Comparison of ENCODE assay signal across 10 cellular contexts in genomic region chr13:36275190-36276002, GRCh38. TPM values are rescaled to one million over a fixed set of nuclear protein-coding genes. Genes with fewer than 3 reads are reported as not detected.
DNase-seq lines count a peak whose midpoint lies in the region; ATAC-seq and TF ChIP-seq lines count a peak whose summit lies in the region.
"Had no signal": no experiment of that assay in that cellular context is flagged by ENCODE, and none has a peak within 500 bp of the region (broad histone marks: within the 10 kb centered on the region; RNA-seq: fewer than 3 reads in every experiment).

No MANE protein-coding gene starts in this region.

- in situ Hi-C loops in Panc1 (cut with HindIII; ENCODE audit: low pct_unique_long_range_greater_than_20kb, low sequenced_read_pairs) = no loop called here

- no peak overlapping the region for H3K27ac ChIP-seq in Panc1 (ENCODE audit: low read length)
- H3K27ac ChIP-seq: SJSA1 had no signal

- ATAC-seq in Panc1 = 0 out of 2 replicates have a peak, but pooled peaks have one; percentile 51
- no peak for ATAC-seq in natural killer cell treated with Interleukin-12 subunit alpha and Interleukin-12 subunit beta and Interleukin-15 and Interleukin-18, amount 100 ng/mL, for 72 hours
- ATAC-seq in HG02763 (IDR thresholded peaks at IDR 0.05; ENCODE audit: unreplicated experiment) = no peak
- ATAC-seq in HG02840 (IDR thresholded peaks at IDR 0.05; ENCODE audit: low FRiP score, unreplicated experiment) = no peak
- ATAC-seq: mucosa of descending colon had no signal

- H3K4me1 ChIP-seq in Panc1 (ENCODE audit: control insufficient read depth, insufficient read depth, low read length) = no peaks in the 10 kb centered on the region
- H3K4me1 ChIP-seq: SJSA1 had no signal

- no peaks in the 10 kb centered on the region for H3K36me3 Mint-ChIP-seq in natural killer cell treated with Interleukin-12 subunit alpha and Interleukin-12 subunit beta and Interleukin-15 and Interleukin-18, amount 100 ng/mL, for 72 hours

- no peaks in the 10 kb centered on the region for H3K27me3 ChIP-seq in Panc1 (ENCODE audit: control insufficient read depth, insufficient read depth, low read length)
- H3K27me3 ChIP-seq: SJSA1 had no signal

- CTCF ChIA-PET in Panc1 (lab: Charles Lee) = interaction anchor here (1.0 kb wide), 1 partner anchor 296 kb away, joined by 8 read pairs; no protein-coding TSS in a partner anchor

- H3K36me3 ChIP-seq in Panc1 (ENCODE audit: control insufficient read depth, insufficient read depth, low read length) = no peaks in the 10 kb centered on the region
- H3K36me3 ChIP-seq: SJSA1 had no signal

- peak; percentile 29 for DNase-seq in DMS153 (lab: John Stamatoyannopoulos, UW)
- peak; percentile 53 for DNase-seq in Jurkat, Clone E6-1 (ENCODE audit: low read depth, low spot score)
- DNase-seq in Panc1 (ENCODE audit: low read depth, low spot score) = no peak
- DNase-seq in epithelial cell of proximal tubule (ENCODE audit: low read depth) = no peak
- DNase-seq in non-pigmented ciliary epithelial cell (ENCODE audit: low read depth) = peak; percentile 62
- no peak for DNase-seq in natural killer cell treated with Interleukin-12 subunit alpha and Interleukin-12 subunit beta and Interleukin-15 and Interleukin-18, amount 100 ng/mL, for 72 hours (ENCODE audit: low spot score)

- H3K27me3 Mint-ChIP-seq in natural killer cell treated with Interleukin-12 subunit alpha and Interleukin-12 subunit beta and Interleukin-15 and Interleukin-18, amount 100 ng/mL, for 72 hours = peaks cover 7 to 25% of the 10 kb centered on the region in 2 donors

- TF ChIP-seq CTCF in Panc1 (IDR thresholded peaks at IDR 0.05) (peak; percentile 48; the same call in 1 of the 2 replicates), epithelial cell of proximal tubule (conservative IDR thresholded peaks at IDR 0.05; ENCODE audit: low read depth, low read length) (peak; percentile 61)

- H3K4me3 ChIP-seq in Jurkat, Clone E6-1 (ENCODE audit: low read length) = no peak overlapping the region
- H3K4me3 ChIP-seq in Panc1 (ENCODE audit: low read depth in 2 of 2, low read length in 2 of 2) (no peak overlapping the region), epithelial cell of proximal tubule (ENCODE audit: low read depth, low read length) (no peak overlapping the region)
- H3K4me3 ChIP-seq: mucosa of descending colon, SJSA1 had no signal

- no peak overlapping the region for H3K27ac Mint-ChIP-seq in natural killer cell treated with Interleukin-12 subunit alpha and Interleukin-12 subunit beta and Interleukin-15 and Interleukin-18, amount 100 ng/mL, for 72 hours

- no TSS peak for BruUV-seq in Panc1 (replicated peaks; lab: Mats Ljungman, UMichigan)

- intact Hi-C loops in Panc1 (cut with micrococcal nuclease; ENCODE audit: unreplicated experiment) = loop anchor here (1.0 kb wide), 1 partner anchor 297 kb away; no protein-coding TSS in a partner anchor

- no peaks in the 10 kb centered on the region for H3K9me3 ChIP-seq in Panc1 (ENCODE audit: control insufficient read depth, insufficient read depth, low read depth, low read length)
- H3K9me3 ChIP-seq: mucosa of descending colon, SJSA1 had no signal

- POLR2A ChIA-PET in Panc1 (lab: Charles Lee) = no interaction called here

- H3K9me3 Mint-ChIP-seq in natural killer cell treated with Interleukin-12 subunit alpha and Interleukin-12 subunit beta and Interleukin-15 and Interleukin-18, amount 100 ng/mL, for 72 hours = no peaks in the 10 kb centered on the region

- no peak overlapping the region for H3K4me3 Mint-ChIP-seq in natural killer cell treated with Interleukin-12 subunit alpha and Interleukin-12 subunit beta and Interleukin-15 and Interleukin-18, amount 100 ng/mL, for 72 hours

- no peaks in the 10 kb centered on the region for H3K4me1 Mint-ChIP-seq in natural killer cell treated with Interleukin-12 subunit alpha and Interleukin-12 subunit beta and Interleukin-15 and Interleukin-18, amount 100 ng/mL, for 72 hours (ENCODE audit: low read depth in 2 of 2)

RNA-seq across cellular contexts. Expression of gene CCDC169, which starts 22.2 kb away (rescaled TPM):
- not detected for polyA plus RNA-seq in Jurkat, Clone E6-1 (2012; ENCODE audit: insufficient read depth, insufficient read length)
- total RNA-seq in Panc1 (2021; ENCODE audit: unreplicated experiment) (2.3 TPM), epithelial cell of proximal tubule (3.2 and 3.5 TPM in 2 replicates)
- 0.29 TPM for polyA plus RNA-seq in Panc1 (2012; ENCODE audit: insufficient read length)
- total RNA-seq in natural killer cell treated with Interleukin-12 subunit alpha and Interleukin-12 subunit beta and Interleukin-15 and Interleukin-18, amount 100 ng/mL, for 72 hours = not detected

Comparison
In these comparisons a context has a peak if more than half of its experiments do, and no peak if none do; other contexts are left out.
1. DNase-seq: peak in DMS153 (single experiment), Jurkat, Clone E6-1 (single experiment) and non-pigmented ciliary epithelial cell (single experiment); none in Panc1 (single experiment), epithelial cell of proximal tubule (single experiment) and natural killer cell treated with Interleukin-12 subunit alpha and Interleukin-12 subunit beta and Interleukin-15 and Interleukin-18, amount 100 ng/mL, for 72 hours (single experiment).